17 cellular contexts compared by ENCODE assay signal in genomic region chr16:23528635-23529016, GRCh38.
"Had no signal": no experiment of that assay in that cellular context is flagged by ENCODE, and none has a peak within 500 bp of the region (broad histone marks: within the 10 kb centered on the region; RNA-seq: fewer than 3 reads in every experiment).

No MANE protein-coding gene starts in this region.

- H3K4me3 ChIP-seq: colonic mucosa, thoracic aorta, upper lobe of left lung had no signal

- H3K27ac Mint-ChIP-seq: activated B cell treated with CpG ODN at 0.5 μM for 24 hours; activated CD8-positive, alpha-beta T cell treated with anti-CD3 and anti-CD28 coated beads for 36 hours; activated naive CD4-positive, alpha-beta T cell treated with anti-CD3 and anti-CD28 coated beads for 36 hours; memory B cell; naive thymus-derived CD4-positive, alpha-beta T cell; stimulated activated naive B cell treated with anti-CD40 and anti-IgM and Interleukin-4, amounts not matched to agents 10 μg/mL and 1 μg/mL and 100 μg/mL, for 72 hours had no signal

- H3K4me3 Mint-ChIP-seq: activated B cell treated with CpG ODN at 0.5 μM for 24 hours; activated CD8-positive, alpha-beta T cell treated with anti-CD3 and anti-CD28 coated beads for 36 hours; activated naive CD4-positive, alpha-beta T cell treated with anti-CD3 and anti-CD28 coated beads for 36 hours; activated T-cell treated with anti-CD3 and anti-CD28 coated beads, Interleukin-2, amount 50 U/mL, for 4 hours; brain; memory B cell; naive thymus-derived CD4-positive, alpha-beta T cell; stimulated activated naive B cell treated with anti-CD40 and anti-IgM and Interleukin-4, amounts not matched to agents 10 μg/mL and 1 μg/mL and 100 μg/mL, for 72 hours had no signal

- H3K4me1 ChIP-seq: colonic mucosa, upper lobe of left lung had no signal

- H3K9me3 ChIP-seq: colonic mucosa, thoracic aorta, upper lobe of left lung had no signal

- DNase-seq: activated B cell treated with CpG ODN at 0.5 μM for 24 hours; activated CD4-positive, alpha-beta T cell treated with anti-CD3 and anti-CD28 coated beads for 4 hours; activated CD8-positive, alpha-beta T cell treated with anti-CD3 and anti-CD28 coated beads for 36 hours; activated naive CD4-positive, alpha-beta T cell treated with anti-CD3 and anti-CD28 coated beads for 36 hours; activated T-cell treated with anti-CD3 and anti-CD28 coated beads, Interleukin-2, amount 50 U/mL, for 4 hours; central memory CD4-positive, alpha-beta T cell; colonic mucosa; foreskin melanocyte; glutamatergic neuron; left ventricle myocardium superior; naive thymus-derived CD4-positive, alpha-beta T cell; retina; stimulated activated naive B cell treated with anti-CD40 and anti-IgM and Interleukin-4, amounts not matched to agents 10 μg/mL and 1 μg/mL and 100 μg/mL, for 72 hours; upper lobe of left lung had no signal

- H3K27me3 ChIP-seq: colonic mucosa, upper lobe of left lung had no signal

- H3K4me1 Mint-ChIP-seq: activated B cell treated with CpG ODN at 0.5 μM for 24 hours; brain; memory B cell; naive thymus-derived CD4-positive, alpha-beta T cell; stimulated activated naive B cell treated with anti-CD40 and anti-IgM and Interleukin-4, amounts not matched to agents 10 μg/mL and 1 μg/mL and 100 μg/mL, for 72 hours had no signal

- H3K9me3 Mint-ChIP-seq: activated B cell treated with CpG ODN at 0.5 μM for 24 hours; activated CD8-positive, alpha-beta T cell treated with anti-CD3 and anti-CD28 coated beads for 36 hours; activated naive CD4-positive, alpha-beta T cell treated with anti-CD3 and anti-CD28 coated beads for 36 hours; activated T-cell treated with anti-CD3 and anti-CD28 coated beads, Interleukin-2, amount 50 U/mL, for 4 hours; brain; memory B cell; naive thymus-derived CD4-positive, alpha-beta T cell; stimulated activated naive B cell treated with anti-CD40 and anti-IgM and Interleukin-4, amounts not matched to agents 10 μg/mL and 1 μg/mL and 100 μg/mL, for 72 hours had no signal

- H3K27me3 Mint-ChIP-seq: activated B cell treated with CpG ODN at 0.5 μM for 24 hours; activated CD8-positive, alpha-beta T cell treated with anti-CD3 and anti-CD28 coated beads for 36 hours; memory B cell; naive thymus-derived CD4-positive, alpha-beta T cell; stimulated activated naive B cell treated with anti-CD40 and anti-IgM and Interleukin-4, amounts not matched to agents 10 μg/mL and 1 μg/mL and 100 μg/mL, for 72 hours had no signal

- H3K27ac ChIP-seq: colonic mucosa, thoracic aorta had no signal

- ATAC-seq: activated CD8-positive, alpha-beta T cell treated with anti-CD3 and anti-CD28 coated beads for 36 hours; activated T-cell treated with anti-CD3 and anti-CD28 coated beads, Interleukin-2, amount 50 U/mL, for 4 hours; naive thymus-derived CD4-positive, alpha-beta T cell; stimulated activated naive B cell treated with anti-CD40 and anti-IgM and Interleukin-4, amounts not matched to agents 10 μg/mL and 1 μg/mL and 100 μg/mL, for 72 hours had no signal
